10 cellular contexts compared by ENCODE assay signal in genomic region chr4:140837742-140838141, GRCh38.
"Had no signal": no experiment of that assay in that cellular context is flagged by ENCODE, and none has a peak within 500 bp of the region (broad histone marks: within the 10 kb centered on the region; RNA-seq: fewer than 3 reads in every experiment).

No MANE protein-coding gene starts in this region.

- DNase-seq: activated CD4-positive, alpha-beta T cell treated with anti-CD3 and anti-CD28 coated beads for 36 hours; activated CD8-positive, alpha-beta memory T cell treated with anti-CD3 and anti-CD28 coated beads, Interleukin-2, amount 50 U/mL, for 48 hours; activated CD8-positive, alpha-beta T cell treated with anti-CD3 and anti-CD28 coated beads, Interleukin-2, amount 10 ng/mL, durations not matched to agents 7 days and 5 days; activated naive CD4-positive, alpha-beta T cell; aorta; left ventricle myocardium inferior; stimulated activated CD4-positive, alpha-beta T cell treated with anti-CD3 and anti-CD28 coated beads, Interleukin-4, amount 100 ng/mL, for 1 hour; stimulated activated CD8-positive, alpha-beta memory T cell treated with anti-CD3 and anti-CD28 coated beads, Interleukin-4, amount 100 ng/mL, for 48 hours; stimulated activated naive CD8-positive, alpha-beta T cell treated with anti-CD3 and anti-CD28 coated beads, Interleukin-15, amount 100 ng/mL, for 72 hours; testis had no signal

- ATAC-seq: activated CD4-positive, alpha-beta T cell treated with anti-CD3 and anti-CD28 coated beads for 36 hours; activated CD8-positive, alpha-beta T cell treated with anti-CD3 and anti-CD28 coated beads, Interleukin-2, amount 10 ng/mL, durations not matched to agents 7 days and 5 days; stimulated activated naive CD8-positive, alpha-beta T cell treated with anti-CD3 and anti-CD28 coated beads, Interleukin-15, amount 100 ng/mL, for 72 hours had no signal
